In the genomic region with DNA sequence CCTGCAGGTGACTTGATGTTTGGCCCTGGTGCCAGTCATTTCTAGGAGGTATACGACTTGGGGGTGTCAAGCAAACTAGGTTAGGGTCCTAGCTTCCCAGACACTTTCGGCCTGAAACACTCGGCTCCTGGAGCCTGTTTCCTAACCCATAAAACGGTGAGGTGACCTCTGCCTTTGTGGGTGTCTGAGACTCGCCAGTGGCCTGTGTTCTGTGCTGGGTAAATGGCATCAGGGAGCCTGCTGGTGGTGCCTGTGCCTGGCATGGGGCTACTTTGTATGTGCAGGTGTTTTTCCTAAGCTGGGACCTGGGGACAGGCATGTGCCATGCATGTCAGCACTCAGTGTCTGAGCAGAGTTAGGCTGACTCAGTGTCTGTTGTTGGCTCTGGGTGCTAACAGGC, we compare ENCODE assay signal across 14 cellular contexts.
A peak's percentile ranks its signal among the peaks of the same experiment; 100 is the strongest.
DNase-seq lines count a peak whose midpoint lies in the region; ATAC-seq and TF ChIP-seq lines count a peak whose summit lies in the region.
"Had no signal": no experiment of that assay in that cellular context is flagged by ENCODE, and none has a peak within 500 bp of the region (broad histone marks: within the 10 kb centered on the region; RNA-seq: fewer than 3 reads in every experiment).

No MANE protein-coding gene starts in this region.

- no peak for ATAC-seq in Right ventricle myocardium superior (ENCODE audit: poor library complexity)
- ATAC-seq in aorta (ENCODE audit: low FRiP score), result no peak
- ATAC-seq in GM19467 (IDR thresholded peaks at IDR 0.05; ENCODE audit: unreplicated experiment), result no peak

- H3K27ac Mint-ChIP-seq in endodermal cell, result no peak overlapping the region

- no peak overlapping the region for H4K91ac ChIP-seq in mesenchymal stem cell (ENCODE audit: low read length)

- H3K14ac ChIP-seq in mesenchymal stem cell (ENCODE audit: low read length in 2 of 2), result peak overlapping the region in 1 of 2 experiments; percentile 21

- H2BK15ac ChIP-seq in mesenchymal stem cell (ENCODE audit: low read depth, poor library complexity, severe bottlenecking), result no peak overlapping the region

- no peaks in the 10 kb centered on the region for H3K4me1 ChIP-seq in left ventricle myocardium inferior
- no peaks in the 10 kb centered on the region for H3K4me1 ChIP-seq in endodermal cell (ENCODE audit: control insufficient read depth, insufficient read depth, low read length)
- peaks cover 44% of the 10 kb centered on the region for H3K4me1 ChIP-seq in mesenchymal stem cell (ENCODE audit: control insufficient read depth, insufficient read depth, low read depth, low read length)
- no peaks in the 10 kb centered on the region for H3K4me1 ChIP-seq in aorta (ENCODE audit: control insufficient read depth in 1 of 2, insufficient read depth in 2 of 2, low read length in 2 of 2)

- no peaks in the 10 kb centered on the region for H3K36me3 Mint-ChIP-seq in endodermal cell (ENCODE audit: low read depth)

- no peak overlapping the region for H2BK120ac ChIP-seq in mesenchymal stem cell (ENCODE audit: low read depth, low read length)

- H3K9me3 ChIP-seq in left ventricle myocardium inferior (replicated peaks) (no peaks in the 10 kb centered on the region), endodermal cell (ENCODE audit: control insufficient read depth, low read length) (no peaks in the 10 kb centered on the region), mesenchymal stem cell (ENCODE audit: control insufficient read depth, low read length) (no peaks in the 10 kb centered on the region), aorta (ENCODE audit: control insufficient read depth, low read length) (no peaks in the 10 kb centered on the region)
- H3K9me3 ChIP-seq: BLaER1 treated with 17β-estradiol and CSF1 and Interleukin-3, amounts not matched to agents 10 nM and 100 nM had no signal

- no peaks in the 10 kb centered on the region for H3K9me3 Mint-ChIP-seq in endodermal cell

- no peak overlapping the region for H2BK5ac ChIP-seq in mesenchymal stem cell (ENCODE audit: low read depth, low read length, poor library complexity, severe bottlenecking)

- WGBS in endodermal cell (ENCODE audit: insufficient coverage in 1 of 2, insufficient read length in 1 of 2), 2 experiments, result 89 to 91% methylated on average over 5 of the region's 5 CpGs
- 93% methylated on average over 5 of the region's 5 CpGs for WGBS in mesenchymal stem cell
- WGBS in aorta, 2 donors, result 69 to 75% methylated on average over 5 of the region's 5 CpGs

- no peak overlapping the region for H3K4me3 Mint-ChIP-seq in endodermal cell

- H3K79me1 ChIP-seq in mesenchymal stem cell (replicated peaks; ENCODE audit: low read length, poor library complexity, severe bottlenecking), result peaks cover 50% of the 10 kb centered on the region

- H3K36me3 ChIP-seq in left ventricle myocardium inferior, result no peaks in the 10 kb centered on the region
- no peaks in the 10 kb centered on the region for H3K36me3 ChIP-seq in endodermal cell (ENCODE audit: control insufficient read depth, insufficient read depth, low read length)
- H3K36me3 ChIP-seq in mesenchymal stem cell (ENCODE audit: control insufficient read depth in 1 of 2, insufficient read depth in 2 of 2, low read depth in 1 of 2, low read length in 2 of 2), result peaks cover 0 to 5% of the 10 kb centered on the region in 2 experiments
- no peaks in the 10 kb centered on the region for H3K36me3 ChIP-seq in aorta (ENCODE audit: control insufficient read depth in 1 of 2, insufficient read depth in 2 of 2, low read length in 1 of 2)
- H3K36me3 ChIP-seq: BLaER1 treated with 17β-estradiol and CSF1 and Interleukin-3, amounts not matched to agents 10 nM and 100 nM had no signal

- no peak for TF ChIP-seq CTCF in left ventricle myocardium inferior (IDR thresholded peaks at IDR 0.05; ENCODE audit: borderline replicate concordance)
- TF ChIP-seq CTCF in endodermal cell (conservative IDR thresholded peaks at IDR 0.05), result no peak

- H3K4me2 ChIP-seq in mesenchymal stem cell (ENCODE audit: low read length, poor library complexity, severe bottlenecking), result no peak overlapping the region
- H3K4me2 ChIP-seq: BLaER1 treated with 17β-estradiol and CSF1 and Interleukin-3, amounts not matched to agents 10 nM and 100 nM; KMS-11 had no signal

- no peak overlapping the region for H2BK12ac ChIP-seq in mesenchymal stem cell (ENCODE audit: low read length in 2 of 2)

- H3K4me1 Mint-ChIP-seq in endodermal cell, result peaks cover 14% of the 10 kb centered on the region

- H3K4me3 ChIP-seq in left ventricle myocardium inferior, result no peak overlapping the region
- H3K4me3 ChIP-seq in endodermal cell (ENCODE audit: low read length), result no peak overlapping the region
- H3K4me3 ChIP-seq in mesenchymal stem cell (ENCODE audit: insufficient read depth in 1 of 2, low read depth in 1 of 2, low read length in 2 of 2), result no peak overlapping the region
- no peak overlapping the region for H3K4me3 ChIP-seq in aorta (ENCODE audit: low read length in 2 of 2)
- H3K4me3 ChIP-seq: BLaER1 treated with 17β-estradiol and CSF1 and Interleukin-3, amounts not matched to agents 10 nM and 100 nM had no signal

- H3K9ac ChIP-seq in endodermal cell (ENCODE audit: extremely low read depth, low read length, poor library complexity, severe bottlenecking) (no peak overlapping the region), mesenchymal stem cell (ENCODE audit: low read length) (no peak overlapping the region)
- H3K9ac ChIP-seq: BLaER1 treated with 17β-estradiol and CSF1 and Interleukin-3, amounts not matched to agents 10 nM and 100 nM; KMS-11 had no signal

- H3K18ac ChIP-seq in mesenchymal stem cell (ENCODE audit: low read depth in 1 of 2, low read length in 2 of 2), result peak overlapping the region in 1 of 2 experiments; percentile 13

- H3K27ac ChIP-seq in left ventricle myocardium inferior (replicated peaks) (peak overlapping the region; percentile 30), endodermal cell (ENCODE audit: low read depth, low read length) (peak overlapping the region; percentile 47), mesenchymal stem cell (ENCODE audit: low read length, poor library complexity, severe bottlenecking) (no peak overlapping the region), aorta (ENCODE audit: low read depth in 1 of 2, low read length in 2 of 2) (no peak overlapping the region)
- H3K27ac ChIP-seq: BLaER1 treated with 17β-estradiol and CSF1 and Interleukin-3, amounts not matched to agents 10 nM and 100 nM; KMS-11 had no signal

- no peak overlapping the region for H2AFZ ChIP-seq in mesenchymal stem cell (ENCODE audit: low read depth, low read length)

- DNase-seq in left ventricle myocardium inferior (no peak), Right ventricle myocardium superior (no peak), endodermal cell (no peak), mesenchymal stem cell (no peak), aorta (peak; percentile 29 to 62), dermis blood vessel endothelial cell (no peak)
- DNase-seq in activated CD4-positive, alpha-beta T cell treated with anti-CD3 and anti-CD28 coated beads, Interleukin-2, amount 50 U/mL, for 4 hours, result no peak
- DNase-seq: NCI-H1092, NCI-H446, NCI-H748 treated with DMSO at 0.1 percent for 48 hours, SHP77 had no signal

- H3K27me3 Mint-ChIP-seq in endodermal cell (ENCODE audit: insufficient read depth), result no peaks in the 10 kb centered on the region

- no peak overlapping the region for H2AK5ac ChIP-seq in mesenchymal stem cell (ENCODE audit: low read length, severe bottlenecking)

- H3K23ac ChIP-seq in mesenchymal stem cell (ENCODE audit: low read length in 2 of 2), result peak overlapping the region in 1 of 2 experiments; percentile 34

- H3K4ac ChIP-seq in mesenchymal stem cell (ENCODE audit: low read depth in 1 of 2, low read length in 2 of 2), result no peak overlapping the region

- peak overlapping the region; percentile 42 for H4K8ac ChIP-seq in mesenchymal stem cell (ENCODE audit: low read length)

- intact Hi-C loops in left ventricle myocardium inferior (cut with micrococcal nuclease) (no loop called here), Right ventricle myocardium superior (cut with DNase I) (no loop called here), aorta (cut with DNase I) (no loop called here)

- H3K27me3 ChIP-seq in left ventricle myocardium inferior (ENCODE audit: low read depth) (peaks cover 19% of the 10 kb centered on the region), endodermal cell (ENCODE audit: control insufficient read depth, insufficient read depth, low read length, poor library complexity, severe bottlenecking) (no peaks in the 10 kb centered on the region), mesenchymal stem cell (ENCODE audit: control insufficient read depth in 1 of 2, insufficient read depth in 1 of 2, low read length in 2 of 2) (no peaks in the 10 kb centered on the region), aorta (ENCODE audit: control insufficient read depth in 1 of 2, insufficient read depth in 2 of 2, low read length in 1 of 2) (no peaks in the 10 kb centered on the region)
- H3K27me3 ChIP-seq: BLaER1 treated with 17β-estradiol and CSF1 and Interleukin-3, amounts not matched to agents 10 nM and 100 nM had no signal

Comparison
In these comparisons a context has a peak if more than half of its experiments do, and no peak if none do; other contexts are left out.
1. DNase-seq: peak in aorta (2 of 2); none in left ventricle myocardium inferior (single experiment), Right ventricle myocardium superior (single experiment), endodermal cell (single experiment), mesenchymal stem cell (single experiment), activated CD4-positive, alpha-beta T cell treated with anti-CD3 and anti-CD28 coated beads, Interleukin-2, amount 50 U/mL, for 4 hours (0 of 2) and dermis blood vessel endothelial cell (single experiment).
2. H3K27ac ChIP-seq: peak in left ventricle myocardium inferior (single experiment) and endodermal cell (single experiment); none in mesenchymal stem cell (single experiment) and aorta (0 of 2).